In the genomic region with DNA sequence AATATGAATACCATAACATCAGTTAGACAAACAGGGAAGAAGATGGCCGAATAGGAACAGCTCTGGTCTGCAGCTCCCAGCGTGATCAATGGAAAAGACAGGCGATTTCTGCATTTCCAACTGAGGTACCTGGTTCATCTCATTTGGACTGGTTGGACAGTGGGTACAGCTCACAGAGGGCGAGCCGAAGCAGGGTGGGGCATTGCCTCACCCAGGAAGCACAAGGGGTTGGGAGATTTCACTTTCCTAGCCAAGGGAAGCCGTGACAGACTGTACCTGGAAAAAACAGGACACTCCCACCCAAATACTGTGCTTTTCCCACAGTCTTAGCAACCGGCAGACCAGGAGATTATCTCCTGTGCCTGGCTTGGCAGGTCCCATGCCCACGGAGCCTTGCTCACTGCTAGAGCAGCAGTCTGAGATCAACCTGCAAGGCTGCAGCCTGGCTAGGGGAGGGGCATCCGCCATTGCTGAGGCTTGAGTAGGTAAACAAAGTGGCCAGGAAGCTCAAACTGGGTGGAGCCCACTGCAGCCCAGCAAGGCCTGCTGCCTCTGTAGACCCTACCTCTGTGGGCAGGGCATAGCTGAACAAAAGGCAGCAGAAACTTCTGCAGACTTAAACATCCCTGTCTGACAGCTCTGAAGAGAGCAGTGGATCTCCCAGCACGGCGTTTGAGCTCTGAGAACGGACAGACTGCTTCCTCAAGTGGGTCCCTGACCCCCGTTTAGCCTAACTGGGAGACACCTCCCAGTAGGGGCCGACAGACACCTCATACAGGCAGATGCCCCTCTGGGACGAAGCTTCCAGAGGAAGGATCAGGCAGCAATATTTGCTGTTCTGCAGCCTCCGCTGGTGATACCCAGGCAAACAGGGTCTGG, we compare ENCODE assay signal across 1 cellular context.
TF ChIP-seq lines count a peak whose summit lies in the region.

No MANE protein-coding gene starts in this region.

TF ChIP-seq in HepG2, 621 proteins besides CTCF, POLR2A, EP300 and RAD21 (continued from another document and continues in another):
- TF ChIP-seq, protein P1, sequence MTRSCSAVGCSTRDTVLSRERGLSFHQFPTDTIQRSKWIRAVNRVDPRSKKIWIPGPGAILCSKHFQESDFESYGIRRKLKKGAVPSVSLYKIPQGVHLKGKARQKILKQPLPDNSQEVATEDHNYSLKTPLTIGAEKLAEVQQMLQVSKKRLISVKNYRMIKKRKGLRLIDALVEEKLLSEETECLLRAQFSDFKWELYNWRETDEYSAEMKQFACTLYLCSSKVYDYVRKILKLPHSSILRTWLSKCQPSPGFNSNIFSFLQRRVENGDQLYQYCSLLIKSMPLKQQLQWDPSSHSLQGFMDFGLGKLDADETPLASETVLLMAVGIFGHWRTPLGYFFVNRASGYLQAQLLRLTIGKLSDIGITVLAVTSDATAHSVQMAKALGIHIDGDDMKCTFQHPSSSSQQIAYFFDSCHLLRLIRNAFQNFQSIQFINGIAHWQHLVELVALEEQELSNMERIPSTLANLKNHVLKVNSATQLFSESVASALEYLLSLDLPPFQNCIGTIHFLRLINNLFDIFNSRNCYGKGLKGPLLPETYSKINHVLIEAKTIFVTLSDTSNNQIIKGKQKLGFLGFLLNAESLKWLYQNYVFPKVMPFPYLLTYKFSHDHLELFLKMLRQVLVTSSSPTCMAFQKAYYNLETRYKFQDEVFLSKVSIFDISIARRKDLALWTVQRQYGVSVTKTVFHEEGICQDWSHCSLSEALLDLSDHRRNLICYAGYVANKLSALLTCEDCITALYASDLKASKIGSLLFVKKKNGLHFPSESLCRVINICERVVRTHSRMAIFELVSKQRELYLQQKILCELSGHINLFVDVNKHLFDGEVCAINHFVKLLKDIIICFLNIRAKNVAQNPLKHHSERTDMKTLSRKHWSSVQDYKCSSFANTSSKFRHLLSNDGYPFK (CRISPR knock-in tag; IDR thresholded peaks at IDR 0.05; ENCODE audit: borderline replicate concordance), result peak; percentile 76; the same call in 1 of the 2 replicates
- TF ChIP-seq, protein P2, sequence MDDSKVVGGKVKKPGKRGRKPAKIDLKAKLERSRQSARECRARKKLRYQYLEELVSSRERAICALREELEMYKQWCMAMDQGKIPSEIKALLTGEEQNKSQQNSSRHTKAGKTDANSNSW (CRISPR knock-in tag; IDR thresholded peaks at IDR 0.05; ENCODE audit: borderline replicate concordance), result 0 out of 2 replicates have a peak, but pooled peaks have one; percentile 38
- TF ChIP-seq, protein P3, sequence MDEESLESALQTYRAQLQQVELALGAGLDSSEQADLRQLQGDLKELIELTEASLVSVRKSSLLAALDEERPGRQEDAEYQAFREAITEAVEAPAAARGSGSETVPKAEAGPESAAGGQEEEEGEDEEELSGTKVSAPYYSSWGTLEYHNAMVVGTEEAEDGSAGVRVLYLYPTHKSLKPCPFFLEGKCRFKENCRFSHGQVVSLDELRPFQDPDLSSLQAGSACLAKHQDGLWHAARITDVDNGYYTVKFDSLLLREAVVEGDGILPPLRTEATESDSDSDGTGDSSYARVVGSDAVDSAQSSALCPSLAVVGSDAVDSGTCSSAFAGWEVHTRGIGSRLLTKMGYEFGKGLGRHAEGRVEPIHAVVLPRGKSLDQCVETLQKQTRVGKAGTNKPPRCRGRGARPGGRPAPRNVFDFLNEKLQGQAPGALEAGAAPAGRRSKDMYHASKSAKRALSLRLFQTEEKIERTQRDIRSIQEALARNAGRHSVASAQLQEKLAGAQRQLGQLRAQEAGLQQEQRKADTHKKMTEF (CRISPR knock-in tag; IDR thresholded peaks at IDR 0.05), result peak; percentile 74
- TF ChIP-seq RXRB (CRISPR knock-in tag; IDR thresholded peaks at IDR 0.05; ENCODE audit: borderline replicate concordance) (peak; percentile 36; the same call in 1 of the 2 replicates), ZBTB7B (CRISPR knock-in tag; IDR thresholded peaks at IDR 0.05) (peak; percentile 65; the same call in 1 of the 2 replicates), YEATS4 (CRISPR knock-in tag; IDR thresholded peaks at IDR 0.05; ENCODE audit: borderline replicate concordance) (peak; percentile 64; the same call in 1 of the 2 replicates), MTA1 (CRISPR knock-in tag; IDR thresholded peaks at IDR 0.05; ENCODE audit: borderline replicate concordance) (peak; percentile 46; the same call in 1 of the 2 replicates), ZNF782 (CRISPR knock-in tag; IDR thresholded peaks at IDR 0.05; ENCODE audit: borderline replicate concordance) (0 out of 2 replicates have a peak, but pooled peaks have one; percentile 65), PRMT3 (CRISPR knock-in tag; IDR thresholded peaks at IDR 0.05; ENCODE audit: borderline replicate concordance, low read depth) (0 out of 2 replicates have a peak, but pooled peaks have one; percentile 73), ZNF431 (CRISPR knock-in tag; IDR thresholded peaks at IDR 0.05; ENCODE audit: borderline replicate concordance, low read depth) (0 out of 2 replicates have a peak, but pooled peaks have one; percentile 30), DMAP1 (CRISPR knock-in tag; IDR thresholded peaks at IDR 0.05) (0 out of 2 replicates have a peak, but pooled peaks have one; percentile 52), REPIN1 (CRISPR knock-in tag; IDR thresholded peaks at IDR 0.05; ENCODE audit: borderline replicate concordance, low read depth) (0 out of 2 replicates have a peak, but pooled peaks have one; percentile 44), MYC (CRISPR knock-in tag; IDR thresholded peaks at IDR 0.05; ENCODE audit: borderline replicate concordance) (peak; percentile 58; the same call in 1 of the 2 replicates), SOX5 (CRISPR knock-in tag; IDR thresholded peaks at IDR 0.05; ENCODE audit: borderline replicate concordance) (peak; percentile 48), ZNF160 (CRISPR knock-in tag; IDR thresholded peaks at IDR 0.05) (0 out of 2 replicates have a peak, but pooled peaks have one; percentile 54), TP53 (CRISPR knock-in tag; conservative IDR thresholded peaks at IDR 0.05) (peak; percentile 52; the same call in 1 of the 2 replicates), ZFX (CRISPR knock-in tag; IDR thresholded peaks at IDR 0.05; ENCODE audit: low read depth) (peak; percentile 76), DPF2 (CRISPR knock-in tag; IDR thresholded peaks at IDR 0.05; ENCODE audit: borderline replicate concordance, low read depth) (peak; percentile 45; the same call in 1 of the 2 replicates), CBX5 (CRISPR knock-in tag; IDR thresholded peaks at IDR 0.05; ENCODE audit: borderline replicate concordance) (peak; percentile 51; the same call in 1 of the 2 replicates), ZNF644 (CRISPR knock-in tag; IDR thresholded peaks at IDR 0.05; ENCODE audit: low read depth) (peak; percentile 85; the same call in 1 of the 2 replicates), ZNF235 (CRISPR knock-in tag; IDR thresholded peaks at IDR 0.05; ENCODE audit: borderline replicate concordance) (peak; percentile 26; the same call in 1 of the 2 replicates), WIZ (CRISPR knock-in tag; IDR thresholded peaks at IDR 0.05) (peak; percentile 63; the same call in 1 of the 2 replicates)
- TF ChIP-seq, protein P4, sequence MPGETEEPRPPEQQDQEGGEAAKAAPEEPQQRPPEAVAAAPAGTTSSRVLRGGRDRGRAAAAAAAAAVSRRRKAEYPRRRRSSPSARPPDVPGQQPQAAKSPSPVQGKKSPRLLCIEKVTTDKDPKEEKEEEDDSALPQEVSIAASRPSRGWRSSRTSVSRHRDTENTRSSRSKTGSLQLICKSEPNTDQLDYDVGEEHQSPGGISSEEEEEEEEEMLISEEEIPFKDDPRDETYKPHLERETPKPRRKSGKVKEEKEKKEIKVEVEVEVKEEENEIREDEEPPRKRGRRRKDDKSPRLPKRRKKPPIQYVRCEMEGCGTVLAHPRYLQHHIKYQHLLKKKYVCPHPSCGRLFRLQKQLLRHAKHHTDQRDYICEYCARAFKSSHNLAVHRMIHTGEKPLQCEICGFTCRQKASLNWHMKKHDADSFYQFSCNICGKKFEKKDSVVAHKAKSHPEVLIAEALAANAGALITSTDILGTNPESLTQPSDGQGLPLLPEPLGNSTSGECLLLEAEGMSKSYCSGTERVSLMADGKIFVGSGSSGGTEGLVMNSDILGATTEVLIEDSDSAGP (CRISPR knock-in tag; IDR thresholded peaks at IDR 0.05; ENCODE audit: borderline replicate concordance), result peak; percentile 60; the same call in 1 of the 2 replicates
- TF ChIP-seq, protein P5, sequence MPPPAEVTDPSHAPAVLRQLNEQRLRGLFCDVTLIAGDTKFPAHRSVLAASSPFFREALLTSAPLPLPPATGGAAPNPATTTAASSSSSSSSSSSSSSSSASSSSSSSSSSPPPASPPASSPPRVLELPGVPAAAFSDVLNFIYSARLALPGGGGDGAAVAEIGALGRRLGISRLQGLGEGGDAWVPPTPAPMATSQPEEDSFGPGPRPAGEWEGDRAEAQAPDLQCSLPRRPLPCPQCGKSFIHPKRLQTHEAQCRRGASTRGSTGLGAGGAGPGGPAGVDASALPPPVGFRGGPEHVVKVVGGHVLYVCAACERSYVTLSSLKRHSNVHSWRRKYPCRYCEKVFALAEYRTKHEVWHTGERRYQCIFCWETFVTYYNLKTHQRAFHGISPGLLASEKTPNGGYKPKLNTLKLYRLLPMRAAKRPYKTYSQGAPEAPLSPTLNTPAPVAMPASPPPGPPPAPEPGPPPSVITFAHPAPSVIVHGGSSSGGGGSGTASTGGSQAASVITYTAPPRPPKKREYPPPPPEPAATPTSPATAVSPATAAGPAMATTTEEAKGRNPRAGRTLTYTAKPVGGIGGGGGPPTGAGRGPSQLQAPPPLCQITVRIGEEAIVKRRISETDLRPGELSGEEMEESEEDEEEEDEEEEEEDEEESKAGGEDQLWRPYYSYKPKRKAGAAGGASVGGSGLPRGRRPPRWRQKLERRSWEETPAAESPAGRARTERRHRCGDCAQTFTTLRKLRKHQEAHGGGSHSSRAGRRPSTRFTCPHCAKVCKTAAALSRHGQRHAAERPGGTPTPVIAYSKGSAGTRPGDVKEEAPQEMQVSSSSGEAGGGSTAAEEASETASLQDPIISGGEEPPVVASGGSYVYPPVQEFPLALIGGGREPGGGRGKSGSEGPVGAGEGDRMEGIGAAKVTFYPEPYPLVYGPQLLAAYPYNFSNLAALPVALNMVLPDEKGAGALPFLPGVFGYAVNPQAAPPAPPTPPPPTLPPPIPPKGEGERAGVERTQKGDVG (CRISPR knock-in tag; IDR thresholded peaks at IDR 0.05; ENCODE audit: borderline replicate concordance), result 0 out of 2 replicates have a peak, but pooled peaks have one; percentile 44
- TF ChIP-seq, protein P6, sequence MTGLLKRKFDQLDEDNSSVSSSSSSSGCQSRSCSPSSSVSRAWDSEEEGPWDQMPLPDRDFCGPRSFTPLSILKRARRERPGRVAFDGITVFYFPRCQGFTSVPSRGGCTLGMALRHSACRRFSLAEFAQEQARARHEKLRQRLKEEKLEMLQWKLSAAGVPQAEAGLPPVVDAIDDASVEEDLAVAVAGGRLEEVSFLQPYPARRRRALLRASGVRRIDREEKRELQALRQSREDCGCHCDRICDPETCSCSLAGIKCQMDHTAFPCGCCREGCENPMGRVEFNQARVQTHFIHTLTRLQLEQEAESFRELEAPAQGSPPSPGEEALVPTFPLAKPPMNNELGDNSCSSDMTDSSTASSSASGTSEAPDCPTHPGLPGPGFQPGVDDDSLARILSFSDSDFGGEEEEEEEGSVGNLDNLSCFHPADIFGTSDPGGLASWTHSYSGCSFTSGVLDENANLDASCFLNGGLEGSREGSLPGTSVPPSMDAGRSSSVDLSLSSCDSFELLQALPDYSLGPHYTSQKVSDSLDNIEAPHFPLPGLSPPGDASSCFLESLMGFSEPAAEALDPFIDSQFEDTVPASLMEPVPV (CRISPR knock-in tag; IDR thresholded peaks at IDR 0.05), result 0 out of 2 replicates have a peak, but pooled peaks have one; percentile 48
- TF ChIP-seq, protein P7, sequence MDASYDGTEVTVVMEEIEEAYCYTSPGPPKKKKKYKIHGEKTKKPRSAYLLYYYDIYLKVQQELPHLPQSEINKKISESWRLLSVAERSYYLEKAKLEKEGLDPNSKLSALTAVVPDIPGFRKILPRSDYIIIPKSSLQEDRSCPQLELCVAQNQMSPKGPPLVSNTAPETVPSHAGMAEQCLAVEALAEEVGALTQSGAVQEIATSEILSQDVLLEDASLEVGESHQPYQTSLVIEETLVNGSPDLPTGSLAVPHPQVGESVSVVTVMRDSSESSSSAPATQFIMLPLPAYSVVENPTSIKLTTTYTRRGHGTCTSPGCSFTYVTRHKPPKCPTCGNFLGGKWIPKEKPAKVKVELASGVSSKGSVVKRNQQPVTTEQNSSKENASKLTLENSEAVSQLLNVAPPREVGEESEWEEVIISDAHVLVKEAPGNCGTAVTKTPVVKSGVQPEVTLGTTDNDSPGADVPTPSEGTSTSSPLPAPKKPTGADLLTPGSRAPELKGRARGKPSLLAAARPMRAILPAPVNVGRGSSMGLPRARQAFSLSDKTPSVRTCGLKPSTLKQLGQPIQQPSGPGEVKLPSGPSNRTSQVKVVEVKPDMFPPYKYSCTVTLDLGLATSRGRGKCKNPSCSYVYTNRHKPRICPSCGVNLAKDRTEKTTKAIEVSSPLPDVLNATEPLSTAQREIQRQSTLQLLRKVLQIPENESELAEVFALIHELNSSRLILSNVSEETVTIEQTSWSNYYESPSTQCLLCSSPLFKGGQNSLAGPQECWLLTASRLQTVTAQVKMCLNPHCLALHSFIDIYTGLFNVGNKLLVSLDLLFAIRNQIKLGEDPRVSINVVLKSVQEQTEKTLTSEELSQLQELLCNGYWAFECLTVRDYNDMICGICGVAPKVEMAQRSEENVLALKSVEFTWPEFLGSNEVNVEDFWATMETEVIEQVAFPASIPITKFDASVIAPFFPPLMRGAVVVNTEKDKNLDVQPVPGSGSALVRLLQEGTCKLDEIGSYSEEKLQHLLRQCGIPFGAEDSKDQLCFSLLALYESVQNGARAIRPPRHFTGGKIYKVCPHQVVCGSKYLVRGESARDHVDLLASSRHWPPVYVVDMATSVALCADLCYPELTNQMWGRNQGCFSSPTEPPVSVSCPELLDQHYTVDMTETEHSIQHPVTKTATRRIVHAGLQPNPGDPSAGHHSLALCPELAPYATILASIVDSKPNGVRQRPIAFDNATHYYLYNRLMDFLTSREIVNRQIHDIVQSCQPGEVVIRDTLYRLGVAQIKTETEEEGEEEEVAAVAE (CRISPR knock-in tag; IDR thresholded peaks at IDR 0.05; ENCODE audit: borderline replicate concordance), result 0 out of 2 replicates have a peak, but pooled peaks have one; percentile 31
- TF ChIP-seq, protein P8, sequence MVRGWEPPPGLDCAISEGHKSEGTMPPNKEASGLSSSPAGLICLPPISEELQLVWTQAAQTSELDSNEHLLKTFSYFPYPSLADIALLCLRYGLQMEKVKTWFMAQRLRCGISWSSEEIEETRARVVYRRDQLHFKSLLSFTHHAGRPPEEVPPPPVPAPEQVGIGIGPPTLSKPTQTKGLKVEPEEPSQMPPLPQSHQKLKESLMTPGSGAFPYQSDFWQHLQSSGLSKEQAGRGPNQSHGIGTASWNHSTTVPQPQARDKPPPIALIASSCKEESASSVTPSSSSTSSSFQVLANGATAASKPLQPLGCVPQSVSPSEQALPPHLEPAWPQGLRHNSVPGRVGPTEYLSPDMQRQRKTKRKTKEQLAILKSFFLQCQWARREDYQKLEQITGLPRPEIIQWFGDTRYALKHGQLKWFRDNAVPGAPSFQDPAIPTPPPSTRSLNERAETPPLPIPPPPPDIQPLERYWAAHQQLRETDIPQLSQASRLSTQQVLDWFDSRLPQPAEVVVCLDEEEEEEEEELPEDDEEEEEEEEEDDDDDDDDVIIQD (CRISPR knock-in tag; IDR thresholded peaks at IDR 0.05; ENCODE audit: low read depth), result 0 out of 2 replicates have a peak, but pooled peaks have one; percentile 20
